ENCODE assay signal across 8 cellular contexts in genomic region chr2:62505649-62506420, GRCh38. TPM values are rescaled to one million over a fixed set of nuclear protein-coding genes. Genes with fewer than 3 reads are reported as not detected.
DNase-seq lines count a peak whose midpoint lies in the region; TF ChIP-seq lines count a peak whose summit lies in the region.

A gene with protein sequence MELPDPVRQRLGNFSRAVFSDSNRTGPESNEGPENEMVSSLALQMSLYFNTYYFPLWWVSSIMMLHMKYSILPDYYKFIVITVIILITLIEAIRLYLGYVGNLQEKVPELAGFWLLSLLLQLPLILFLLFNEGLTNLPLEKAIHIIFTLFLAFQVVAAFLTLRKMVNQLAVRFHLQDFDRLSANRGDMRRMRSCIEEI (minus strand): TSS chr2:62506195. CDS start chr2:62506129, 66 bp downstream.

- peak within 1 kb of the TSS; percentile 5; the same call in 1 of the 2 replicates for H3K27ac ChIP-seq in SJCRH30

- no peaks in the 10 kb centered on the region for H3K27me3 Mint-ChIP-seq in HFFc6 (ENCODE audit: insufficient read depth)

- H3K4me3 ChIP-seq in SJCRH30: peak within 1 kb of the TSS; percentile 61
- peak within 1 kb of the TSS; percentile 73 for H3K4me3 ChIP-seq in iPS-11a (ENCODE audit: low read depth, low read length)
- peak within 1 kb of the TSS; percentile 82 for H3K4me3 ChIP-seq in retinal pigment epithelial cell (ENCODE audit: low read length)

- TF ChIP-seq CTCF in HFFc6 (IDR thresholded peaks at IDR 0.05) (no peak), retinal pigment epithelial cell (conservative IDR thresholded peaks at IDR 0.05; ENCODE audit: low read depth, low read length) (no peak)

- no peaks in the 10 kb centered on the region for H3K9me3 ChIP-seq in SJCRH30 (replicated peaks)

- peak; percentile 76 for DNase-seq in activated CD8-positive, alpha-beta memory T cell treated with anti-CD3 and anti-CD28 coated beads for 24 hours
- DNase-seq in activated CD8-positive, alpha-beta memory T cell treated with anti-CD3 and anti-CD28 coated beads, Interleukin-2, amount 50 U/mL, for 4 hours: no peak
- DNase-seq in HFFc6 (peak; percentile 85), MV-4-11 (lab: John Stamatoyannopoulos, UW) (peak; percentile 67), SJCRH30 (peak; percentile 60 to 65), T47D (ENCODE audit: low read depth in 1 of 2, low spot score in 1 of 2) (peak; percentile 71 to 92), retinal pigment epithelial cell (ENCODE audit: low read depth) (no peak)

- no peaks in the 10 kb centered on the region for H3K9me3 Mint-ChIP-seq in HFFc6

- peaks cover 16% of the 10 kb centered on the region for H3K4me1 ChIP-seq in SJCRH30

- no peaks in the 10 kb centered on the region for H3K36me3 Mint-ChIP-seq in HFFc6 (ENCODE audit: low read depth)

- in situ Hi-C loops in T47D (cut with HindIII; ENCODE audit: low pct_unique_long_range_greater_than_20kb, low sequenced_read_pairs): no loop called here

- H3K4me1 Mint-ChIP-seq in HFFc6 (ENCODE audit: low read depth): peaks cover 54% of the 10 kb centered on the region

- peak within 1 kb of the TSS; percentile 93 for H3K27ac Mint-ChIP-seq in HFFc6

- H3K36me3 ChIP-seq in SJCRH30: no peaks in the 10 kb centered on the region

- no peaks in the 10 kb centered on the region for H3K27me3 ChIP-seq in SJCRH30

- H3K4me3 Mint-ChIP-seq in HFFc6: peak within 1 kb of the TSS; percentile 92

RNA-seq across cellular contexts. Expression of the gene that starts here (rescaled TPM):
- total RNA-seq in HFFc6 (2021; fragmentation: NEBNext Ultra II Directional; extraction: Animal tissue kit (Norgen Biotek cat#: 25700)): 1 to 10 TPM; 2.4 to 4.4 (median 3.4) TPM
- 0.40 and 0.51 TPM in 2 replicates for total RNA-seq in SJCRH30 (2014; rRNA removed; shearing (Covaris generic))

Comparison
In these comparisons a context has a peak if more than half of its experiments do, and no peak if none do; other contexts are left out.
1. DNase-seq: peak in activated CD8-positive, alpha-beta memory T cell treated with anti-CD3 and anti-CD28 coated beads for 24 hours (single experiment), HFFc6 (single experiment), MV-4-11 (single experiment) and T47D (2 of 2); none in activated CD8-positive, alpha-beta memory T cell treated with anti-CD3 and anti-CD28 coated beads, Interleukin-2, amount 50 U/mL, for 4 hours (single experiment) and retinal pigment epithelial cell (single experiment).
2. Peak in DNase-seq, H3K4me3 ChIP-seq and H3K27ac ChIP-seq in SJCRH30; RNA of the gene not detected or under 1 TPM.
3. Peak in every context shown above with its lines, with median percentiles within 50 percentile points of each other: H3K4me3 ChIP-seq.